Comparison of ENCODE assay signal across 8 cellular contexts in the genomic region with DNA sequence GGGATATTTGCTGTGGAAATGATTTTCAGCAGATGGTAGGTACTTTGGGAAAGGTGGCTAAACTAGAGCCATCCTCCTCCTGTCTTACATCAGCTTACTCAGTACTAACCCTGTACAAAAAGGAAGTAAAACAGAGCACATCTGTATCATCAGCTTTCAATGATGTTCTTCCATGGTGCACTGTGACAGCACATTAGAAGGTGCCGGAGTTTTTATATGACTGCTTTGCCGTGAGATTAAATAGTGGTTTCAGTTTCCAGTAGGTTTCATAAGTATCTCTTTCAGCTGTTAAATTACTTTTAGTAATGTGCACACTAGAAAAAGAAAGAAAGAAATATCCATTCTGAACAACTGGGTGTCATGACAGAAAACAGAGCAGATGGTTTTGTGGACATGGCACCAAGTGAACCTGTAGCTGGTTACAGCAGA.
A peak's percentile ranks its signal among the peaks of the same experiment; 100 is the strongest.
DNase-seq lines count a peak whose midpoint lies in the region; ATAC-seq and TF ChIP-seq lines count a peak whose summit lies in the region.

No MANE protein-coding gene starts in this region.

- H3K4me1 ChIP-seq in esophagus squamous epithelium (peaks cover 10 to 31% (median 21%) of the 10 kb centered on the region in 3 donors), stomach (peaks cover 10 to 49% (median 39%) of the 10 kb centered on the region in 4 donors)

- H3K27me3 ChIP-seq in esophagus squamous epithelium: no peaks in the 10 kb centered on the region
- no peaks in the 10 kb centered on the region for H3K27me3 ChIP-seq in stomach

- ATAC-seq in GM18861 (IDR thresholded peaks at IDR 0.05; ENCODE audit: unreplicated experiment) (peak; percentile 97), GM21786 (IDR thresholded peaks at IDR 0.05; ENCODE audit: unreplicated experiment) (peak; percentile 96)

- H3K27ac ChIP-seq in esophagus squamous epithelium: peak overlapping the region; percentile 18 to 73 (median 48)
- H3K27ac ChIP-seq in stomach: peak overlapping the region in 4 of 5 donors; percentile 29 to 84 (median 72)

- H3K4me3 ChIP-seq in esophagus squamous epithelium (peak overlapping the region in 1 of 4 donors; percentile 38), stomach (peak overlapping the region in 1 of 4 donors; percentile 4)

- WGBS in esophagus squamous epithelium, 2 donors: 10 to 23% methylated on average over 2 of the region's 2 CpGs
- WGBS in stomach, 5 donors: 8 to 24% (median 9%) methylated on average over 2 of the region's 2 CpGs

- intact Hi-C loops in esophagus squamous epithelium (cut with DNase I): no loop called here
- intact Hi-C loops in stomach (cut with DNase I; ENCODE audit: low total_unique reads): no loop called here

- DNase-seq in MV-4-11 (lab: John Stamatoyannopoulos, UW) (peak; percentile 39), esophagus squamous epithelium (lab: John Stamatoyannopoulos, UW) (no peak), stomach (no peak), DMS153 (lab: John Stamatoyannopoulos, UW) (no peak), superior temporal gyrus (ENCODE audit: extremely low spot score) (no peak)
- DNase-seq in activated CD8-positive, alpha-beta memory T cell treated with anti-CD3 and anti-CD28 coated beads, Interleukin-2, amount 50 U/mL, for 48 hours: no peak

- TF ChIP-seq EP300 in stomach (IDR thresholded peaks at IDR 0.05): no peak

- TF ChIP-seq CTCF in esophagus squamous epithelium (IDR thresholded peaks at IDR 0.05) (no peak), stomach (IDR thresholded peaks at IDR 0.05) (no peak)

- H3K36me3 ChIP-seq in esophagus squamous epithelium (no peaks in the 10 kb centered on the region), stomach (no peaks in the 10 kb centered on the region)

- TF ChIP-seq POLR2A in esophagus squamous epithelium (IDR thresholded peaks at IDR 0.05): peak in 1 of 4 donors; percentile 43
- no peak for TF ChIP-seq POLR2A in stomach (IDR thresholded peaks at IDR 0.05)

- H3K9me3 ChIP-seq in esophagus squamous epithelium (no peaks in the 10 kb centered on the region), stomach (no peaks in the 10 kb centered on the region)
